11 cellular contexts compared by ENCODE assay signal in genomic region chr12:131101703-131102492, GRCh38.
DNase-seq lines count a peak whose midpoint lies in the region; ATAC-seq and TF ChIP-seq lines count a peak whose summit lies in the region.
"Had no signal": no experiment of that assay in that cellular context is flagged by ENCODE, and none has a peak within 500 bp of the region (broad histone marks: within the 10 kb centered on the region; RNA-seq: fewer than 3 reads in every experiment).

No MANE protein-coding gene starts in this region.

- no peaks in the 10 kb centered on the region for H3K79me2 ChIP-seq in osteoblast (ENCODE audit: insufficient read depth, low read length)

- ATAC-seq in GM18867 (IDR thresholded peaks at IDR 0.05; ENCODE audit: unreplicated experiment) (peak; percentile 51), GM21737 (IDR thresholded peaks at IDR 0.05; ENCODE audit: unreplicated experiment) (peak; percentile 59), HG03558 (IDR thresholded peaks at IDR 0.05; ENCODE audit: extremely low read depth, unreplicated experiment) (peak; percentile 86), natural killer cell (no peak)
- ATAC-seq: psoas muscle had no signal

- no peaks in the 10 kb centered on the region for H3K36me3 Mint-ChIP-seq in natural killer cell

- H3K36me3 ChIP-seq in osteoblast (ENCODE audit: insufficient read depth, low read length): no peaks in the 10 kb centered on the region

- H3K4me1 Mint-ChIP-seq in natural killer cell: peaks cover 4 to 16% of the 10 kb centered on the region in 2 donors

- no peaks in the 10 kb centered on the region for H4K20me1 ChIP-seq in osteoblast (ENCODE audit: insufficient read depth, low read length)

- DNase-seq in osteoblast (ENCODE audit: insufficient read length, low spot score, missing footprints) (peak; percentile 48), occipital lobe (lab: John Stamatoyannopoulos, UW) (no peak), DMS53 (lab: John Stamatoyannopoulos, UW) (no peak), SK-N-DZ (ENCODE audit: low spot score) (no peak), natural killer cell (no peak)
- DNase-seq: GF-D8 had no signal

- no peak overlapping the region for H3K4me3 ChIP-seq in osteoblast (ENCODE audit: insufficient read depth, low read length)
- H3K4me3 ChIP-seq: psoas muscle had no signal

- no peaks in the 10 kb centered on the region for H3K9me3 Mint-ChIP-seq in natural killer cell
- H3K9me3 Mint-ChIP-seq: stimulated activated naive CD8-positive, alpha-beta T cell treated with anti-CD3 and anti-CD28 coated beads, Interleukin-15, Interleukin-2, amounts not matched to agents 100 ng/mL and 50 ng/mL, for 24 hours had no signal

- H3K27me3 ChIP-seq in osteoblast (ENCODE audit: insufficient read depth, low read length): no peaks in the 10 kb centered on the region

- intact Hi-C loops in natural killer cell (cut with micrococcal nuclease): loop anchor here (5.0 kb wide), 2 partner anchors 730 to 900 kb away; no protein-coding TSS in a partner anchor

- H3K27ac ChIP-seq in osteoblast (ENCODE audit: low read depth, low read length): no peak overlapping the region
- H3K27ac ChIP-seq: psoas muscle had no signal

- no peak overlapping the region for H3K4me2 ChIP-seq in osteoblast (ENCODE audit: insufficient read depth, low read length)

- H3K4me1 ChIP-seq in osteoblast (ENCODE audit: insufficient read depth, low read length): no peaks in the 10 kb centered on the region
- H3K4me1 ChIP-seq: psoas muscle had no signal

- H2AFZ ChIP-seq in osteoblast (ENCODE audit: low read length): no peak overlapping the region

- peaks cover 0 to 3% of the 10 kb centered on the region in 2 donors for H3K27me3 Mint-ChIP-seq in natural killer cell (ENCODE audit: low read depth in 2 of 2)

- no peak overlapping the region for H3K27ac Mint-ChIP-seq in natural killer cell
- H3K27ac Mint-ChIP-seq: stimulated activated naive CD8-positive, alpha-beta T cell treated with anti-CD3 and anti-CD28 coated beads, Interleukin-15, Interleukin-2, amounts not matched to agents 100 ng/mL and 50 ng/mL, for 24 hours had no signal

- no peaks in the 10 kb centered on the region for H3K9me3 ChIP-seq in osteoblast (ENCODE audit: low read depth, low read length)
- H3K9me3 ChIP-seq: psoas muscle had no signal

- no peak overlapping the region for H3K4me3 Mint-ChIP-seq in natural killer cell
- H3K4me3 Mint-ChIP-seq: stimulated activated naive CD8-positive, alpha-beta T cell treated with anti-CD3 and anti-CD28 coated beads, Interleukin-15, Interleukin-2, amounts not matched to agents 100 ng/mL and 50 ng/mL, for 24 hours had no signal

- TF ChIP-seq CTCF in osteoblast (IDR thresholded peaks at IDR 0.05; ENCODE audit: extremely low read depth, low read depth, low read length) (no peak), natural killer cell (IDR thresholded peaks at IDR 0.05) (no peak)

Comparison
In these comparisons a context has a peak if more than half of its experiments do, and no peak if none do; other contexts are left out.
1. ATAC-seq: peak in GM18867 (single experiment), GM21737 (single experiment) and HG03558 (single experiment); none in natural killer cell (0 of 3).